Comparison of ENCODE assay signal across 8 cellular contexts in genomic region chr10:22795546-22795945, GRCh38.
"Had no signal": no experiment of that assay in that cellular context is flagged by ENCODE, and none has a peak within 500 bp of the region (broad histone marks: within the 10 kb centered on the region; RNA-seq: fewer than 3 reads in every experiment).

No MANE protein-coding gene starts in this region.

- H3K27ac ChIP-seq: GM23248, HL-60, KMS-11 had no signal

- H3K4me1 Mint-ChIP-seq: H9 had no signal

- H2AFZ ChIP-seq: GM23248 had no signal

- H3K9me3 Mint-ChIP-seq: H9, HFFc6 had no signal

- ATAC-seq: HCT116 had no signal

- H3K27ac Mint-ChIP-seq: H9, HFFc6, IgD-negative memory B cell had no signal

- H3K4me3 Mint-ChIP-seq: H9, HFFc6, IgD-negative memory B cell had no signal

- H3K9ac ChIP-seq: GM23248, KMS-11 had no signal

- H3K4me2 ChIP-seq: KMS-11 had no signal

- DNase-seq: GM23248, H9, HFFc6, KBM-7 had no signal

- H3K4me3 ChIP-seq: GM23248 had no signal
